8 cellular contexts compared by ENCODE assay signal in genomic region chr6:36130672-36131516, GRCh38. TPM values are rescaled to one million over a fixed set of nuclear protein-coding genes. Genes with fewer than 3 reads are reported as not detected.
DNase-seq lines count a peak whose midpoint lies in the region; ATAC-seq and TF ChIP-seq lines count a peak whose summit lies in the region.

No MANE protein-coding gene starts in this region.

- TF ChIP-seq CTCF in A673 (conservative IDR thresholded peaks at IDR 0.05; ENCODE audit: low read depth, low read length) (no peak), GM20000 (IDR thresholded peaks at IDR 0.05; ENCODE audit: extremely low read depth, missing control alignments) (no peak), heart right ventricle (IDR thresholded peaks at IDR 0.05) (peak in 1 of 9 donors; percentile 14), gastrocnemius medialis (IDR thresholded peaks at IDR 0.05 in 4 of 5, conservative IDR thresholded peaks at IDR 0.05 in 1 of 5) (no peak)

- H3K27me3 ChIP-seq in A673 (replicated peaks; ENCODE audit: insufficient read depth, low read depth, low read length, poor library complexity) (no peaks in the 10 kb centered on the region), heart right ventricle (peaks cover 0 to 42% (median 24%) of the 10 kb centered on the region in 7 donors), gastrocnemius medialis (peaks cover 12 to 23% (median 13%) of the 10 kb centered on the region in 3 donors)

- peak in 7 of 8 donors; percentile 3 to 34 (median 22) for ATAC-seq in heart right ventricle
- ATAC-seq in gastrocnemius medialis, result peak in 1 of 2 donors; percentile 26

- POLR2A ChIA-PET in A673 (lab: Charles Lee; ENCODE audit: low non-redundant PET), result no interaction called here

- H3K4me3 ChIP-seq in A673 (ENCODE audit: low read depth, low read length, poor library complexity, severe bottlenecking) (peak overlapping the region; percentile 37), heart right ventricle (peak overlapping the region in 9 of 10 donors; percentile 30 to 59 (median 43)), gastrocnemius medialis (peak overlapping the region; percentile 32 to 44 (median 40))

- H3K27ac ChIP-seq in A673 (ENCODE audit: low read depth, low read length, poor library complexity, severe bottlenecking), result no peak overlapping the region
- peak overlapping the region in 2 of 10 donors; percentile 1 to 90 for H3K27ac ChIP-seq in heart right ventricle
- no peak overlapping the region for H3K27ac ChIP-seq in gastrocnemius medialis

- CTCF ChIA-PET in A673 (lab: Charles Lee), result interaction anchor here (0.6 kb wide), 1 partner anchor 230 kb away, joined by 6 read pairs; no protein-coding TSS in a partner anchor

- no peak for TF ChIP-seq POLR2A in gastrocnemius medialis (IDR thresholded peaks at IDR 0.05)

- BruUV-seq in A673 (replicated peaks; lab: Mats Ljungman, UMichigan), result no TSS peak

- in situ Hi-C loops in gastrocnemius medialis (cut with MboI; ENCODE audit: low sequenced_read_pairs in 4 of 4), result loop anchor here in 1 of 4 donors (10.0 kb wide), 1 partner anchor 54 kb away; no protein-coding TSS in a partner anchor

- H3K9me3 ChIP-seq in A673 (ENCODE audit: low read depth, low read length, poor library complexity, severe bottlenecking) (no peaks in the 10 kb centered on the region), heart right ventricle (no peaks in the 10 kb centered on the region), gastrocnemius medialis (no peaks in the 10 kb centered on the region)

- WGBS in heart right ventricle, 2 donors, result 32 to 34% methylated on average over 50 to 51 of the region's 51 CpGs

- H3K36me3 ChIP-seq in A673 (ENCODE audit: insufficient read depth, low read length, poor library complexity, severe bottlenecking) (no peaks in the 10 kb centered on the region), heart right ventricle (peaks cover 0 to 14% (median 0%) of the 10 kb centered on the region in 9 donors), gastrocnemius medialis (no peaks in the 10 kb centered on the region)

- intact Hi-C loops in A673 (cut with micrococcal nuclease; ENCODE audit: unreplicated experiment) (no loop called here), heart right ventricle (cut with DNase I) (no loop called here), gastrocnemius medialis (cut with DNase I; ENCODE audit: low total_unique reads) (no loop called here)

- DNase-seq in A673 (ENCODE audit: low spot score) (no peak), GM20000 (ENCODE audit: low spot score) (peak; percentile 76), NCI-H526 treated with DMSO at 0.1 percent for 48 hours (lab: John Stamatoyannopoulos, UW) (peak; percentile 49), heart right ventricle (no peak), gastrocnemius medialis (peak in 1 of 2 donors; percentile 18), anterior cingulate cortex (lab: John Stamatoyannopoulos, UW) (no peak), NCI-H446 treated with DMSO at 0.1 percent for 48 hours (lab: John Stamatoyannopoulos, UW) (no peak)
- DNase-seq in activated T-helper 9 cell treated with anti-CD3 and anti-CD28 coated beads, Interleukin-2, amount 50 U/mL, for 16 hours (ENCODE audit: low read depth), result peak; percentile 47

- peaks cover 25% of the 10 kb centered on the region for H3K4me1 ChIP-seq in A673 (ENCODE audit: insufficient read depth, low read length, poor library complexity, severe bottlenecking)
- H3K4me1 ChIP-seq in heart right ventricle, result peaks cover 0 to 58% (median 14%) of the 10 kb centered on the region in 9 donors
- H3K4me1 ChIP-seq in gastrocnemius medialis, result peaks cover 5% of the 10 kb centered on the region in 2 donors

RNA-seq across cellular contexts. Expression of gene MAPK13, which starts 0.6 kb away (rescaled TPM):
- total RNA-seq in A673 (2021) (2.6 and 2.7 TPM in 2 replicates), heart right ventricle (1 to 10 TPM in 4 of 10 donors, under 1 TPM in 6; 0.11 to 5.0 (median 0.69) TPM), gastrocnemius medialis (under 1 TPM; 0.29 to 0.82 (median 0.64) TPM)
- 1 to 10 TPM in 1 of 2 donors, under 1 TPM in 1; 0.95 to 1.3 TPM for polyA plus RNA-seq in heart right ventricle

Comparison
In these comparisons a context has a peak if more than half of its experiments do, and no peak if none do; other contexts are left out.
1. DNase-seq: peak in GM20000 (single experiment), NCI-H526 treated with DMSO at 0.1 percent for 48 hours (single experiment) and activated T-helper 9 cell treated with anti-CD3 and anti-CD28 coated beads, Interleukin-2, amount 50 U/mL, for 16 hours (single experiment); none in A673 (single experiment), heart right ventricle (0 of 2), anterior cingulate cortex (0 of 58) and NCI-H446 treated with DMSO at 0.1 percent for 48 hours (single experiment).
2. Peak in every context shown above with its lines, with median percentiles within 50 percentile points of each other: H3K4me3 ChIP-seq.